ENCODE assay signal across 13 cellular contexts in the genomic region with DNA sequence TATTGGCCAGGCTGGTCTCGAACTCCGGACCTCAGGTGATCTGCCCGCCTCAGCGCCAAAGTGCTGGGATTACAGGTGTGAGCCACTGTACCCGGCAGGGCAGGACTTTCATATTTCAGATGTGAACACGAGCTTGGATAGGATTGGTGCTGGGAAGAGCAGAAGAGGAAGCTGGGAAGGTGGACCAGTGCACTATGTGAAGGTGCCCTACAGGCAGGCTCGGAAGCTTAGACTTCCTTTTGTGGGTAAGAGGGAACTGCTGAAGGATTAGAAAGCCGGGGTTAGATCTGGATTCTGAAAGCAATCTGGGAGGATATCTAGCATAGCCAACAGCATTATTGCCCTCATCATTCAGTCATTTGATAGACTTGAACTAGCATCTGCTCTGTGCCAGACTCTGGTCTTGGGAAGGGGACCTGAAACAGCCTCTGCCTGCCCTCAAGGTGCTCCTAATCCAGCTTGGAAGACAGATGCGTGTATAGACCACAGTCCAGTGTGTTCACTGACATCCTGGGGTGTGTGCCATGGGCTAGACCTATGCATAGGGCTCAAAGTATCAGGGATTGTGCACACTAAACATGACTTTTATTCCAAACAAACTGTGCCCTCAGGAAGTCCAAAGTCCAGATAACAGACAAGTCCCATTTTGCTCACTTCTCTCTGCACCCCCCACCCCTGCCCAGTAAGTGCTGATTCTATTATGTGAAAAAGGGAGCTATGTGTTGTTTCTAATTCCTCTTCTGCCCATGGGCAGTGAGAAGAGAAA. TPM values are rescaled to one million over a fixed set of nuclear protein-coding genes. Genes with fewer than 3 reads are reported as not detected.
DNase-seq lines count a peak whose midpoint lies in the region; ATAC-seq, FAIRE-seq and TF ChIP-seq lines count a peak whose summit lies in the region.
"Had no signal": no experiment of that assay in that cellular context is flagged by ENCODE, and none has a peak within 500 bp of the region (broad histone marks: within the 10 kb centered on the region; RNA-seq: fewer than 3 reads in every experiment).

No MANE protein-coding gene starts in this region.

- H3K27ac Mint-ChIP-seq in chondrocyte (ENCODE audit: unreplicated experiment) = no peak overlapping the region

- ATAC-seq in activated T-cell treated with anti-CD3 and anti-CD28 coated beads, Interleukin-2, amount 50 U/mL, for 4 hours = no peak
- no peak for ATAC-seq in GM18505 (IDR thresholded peaks at IDR 0.05; ENCODE audit: unreplicated experiment)

- H3K4me1 Mint-ChIP-seq in activated T-cell treated with anti-CD3 and anti-CD28 coated beads, Interleukin-2, amount 50 U/mL, for 4 hours (ENCODE audit: low read depth) = peaks cover 25% of the 10 kb centered on the region
- peaks cover 20% of the 10 kb centered on the region for H3K4me1 Mint-ChIP-seq in chondrocyte (ENCODE audit: low read depth)

- no peak for DNase-seq in activated T-cell treated with anti-CD3 and anti-CD28 coated beads, Interleukin-2, amount 50 U/mL, for 4 hours
- no peak for DNase-seq in activated T-cell treated with anti-CD3 and anti-CD28 coated beads, Interleukin-2, amount 50 U/mL, for 1 hour
- DNase-seq in OCI-M1 (lab: John Stamatoyannopoulos, UW) = peak; percentile 14
- DNase-seq in chondrocyte (ENCODE audit: low spot score) = no peak
- peak; percentile 52 for DNase-seq in small intestine
- no peak for DNase-seq in RCC 7860 (ENCODE audit: low spot score)
- no peak for DNase-seq in DMS153 treated with DMSO at 0.1 percent for 48 hours (lab: John Stamatoyannopoulos, UW; ENCODE audit: unreplicated experiment)
- DNase-seq: heart right ventricle; stimulated activated CD4-positive, alpha-beta T cell treated with anti-CD3 and anti-CD28 coated beads, Interleukin-1b, Interleukin-23, amount 100 ng/mL, for 48 hours had no signal

- no peaks in the 10 kb centered on the region for H3K27me3 Mint-ChIP-seq in activated T-cell treated with anti-CD3 and anti-CD28 coated beads, Interleukin-2, amount 50 U/mL, for 4 hours (ENCODE audit: low read depth)
- no peaks in the 10 kb centered on the region for H3K27me3 Mint-ChIP-seq in chondrocyte (ENCODE audit: low read depth)

- H3K9me3 ChIP-seq in small intestine (ENCODE audit: control insufficient read depth, low read depth) = no peaks in the 10 kb centered on the region
- H3K9me3 ChIP-seq: heart right ventricle had no signal

- FAIRE-seq in small intestine (lab: Jason Lieb, UNC) (no peak), RCC 7860 (lab: Jason Lieb, UNC) (no peak)
- FAIRE-seq: bronchial epithelial cell had no signal

- no peak overlapping the region for H3K27ac ChIP-seq in small intestine (ENCODE audit: low read depth in 1 of 2, low read length in 1 of 2)

- TF ChIP-seq CTCF in chondrocyte (IDR thresholded peaks at IDR 0.05) = no peak

- H3K4me3 ChIP-seq in small intestine (ENCODE audit: low read depth in 1 of 2, low read length in 2 of 2) = no peak overlapping the region
- H3K4me3 ChIP-seq: lung had no signal

- H3K4me1 ChIP-seq in small intestine (ENCODE audit: control insufficient read depth in 2 of 2, insufficient read depth in 1 of 2, low read depth in 1 of 2, low read length in 1 of 2) = peaks cover 0 to 2% of the 10 kb centered on the region in 2 donors

- no peaks in the 10 kb centered on the region for H3K36me3 ChIP-seq in small intestine (ENCODE audit: control insufficient read depth in 2 of 2, insufficient read depth in 2 of 2, low read length in 2 of 2)

- peak overlapping the region; percentile 68 for H3K4me3 Mint-ChIP-seq in activated T-cell treated with anti-CD3 and anti-CD28 coated beads, Interleukin-2, amount 50 U/mL, for 4 hours
- H3K4me3 Mint-ChIP-seq in chondrocyte (ENCODE audit: unreplicated experiment) = peak overlapping the region; percentile 44

- WGBS in small intestine, 3 donors = 83 to 91% (median 87%) methylated on average over 9 of the region's 9 CpGs

- H3K36me3 Mint-ChIP-seq in activated T-cell treated with anti-CD3 and anti-CD28 coated beads, Interleukin-2, amount 50 U/mL, for 4 hours (ENCODE audit: insufficient read depth) = peaks cover 4% of the 10 kb centered on the region
- H3K36me3 Mint-ChIP-seq in chondrocyte (ENCODE audit: low read depth) = peaks cover 2% of the 10 kb centered on the region

- H3K9me3 Mint-ChIP-seq in activated T-cell treated with anti-CD3 and anti-CD28 coated beads, Interleukin-2, amount 50 U/mL, for 4 hours = no peaks in the 10 kb centered on the region
- no peaks in the 10 kb centered on the region for H3K9me3 Mint-ChIP-seq in chondrocyte (ENCODE audit: low read depth)

- no peak for TF ChIP-seq POLR2A in GM18505 (IDR thresholded peaks at IDR 0.05; ENCODE audit: borderline replicate concordance, extremely low read depth, insufficient read depth, insufficient read length)

- no peaks in the 10 kb centered on the region for H3K27me3 ChIP-seq in small intestine (ENCODE audit: control insufficient read depth in 2 of 2, insufficient read depth in 2 of 2, low read length in 2 of 2)
- H3K27me3 ChIP-seq: heart right ventricle had no signal

RNA-seq across cellular contexts. Expression of a gene that starts 0.6 kb away (rescaled TPM):
- under 1 TPM in 2 of 3 donors, not detected in 1; 0.51 to 0.53 TPM for total RNA-seq in activated T-cell treated with anti-CD3 and anti-CD28 coated beads, Interleukin-2, amount 50 U/mL, for 4 hours
- not detected in 3 replicates for total RNA-seq in chondrocyte
- polyA plus RNA-seq in small intestine = under 1 TPM in 1 of 3 donors, not detected in 2; 0.07 TPM
- total RNA-seq: bronchial epithelial cell; heart right ventricle; lung; T-helper 1 cell treated with Interleukin-12 subunit alpha and Interleukin-12 subunit beta and Interleukin-4 antibody, amounts not matched to agents 30 ng/mL and 1 ng/mL, for 36 hours had no signal

RNA-seq across cellular contexts. Expression of a gene that starts 18.6 kb away (rescaled TPM):
- 100 to 1,000 TPM; 630 to 693 (median 634) TPM for total RNA-seq in activated T-cell treated with anti-CD3 and anti-CD28 coated beads, Interleukin-2, amount 50 U/mL, for 4 hours
- 695 to 849 TPM (median 699 TPM) in 3 replicates for total RNA-seq in chondrocyte
- polyA plus RNA-seq in small intestine = 100 to 1,000 TPM in 2 of 3 donors, 10 to 100 TPM in 1; 89.2 to 266 (median 112) TPM

RNA-seq across cellular contexts. Expression of a gene that starts 52.4 kb away (rescaled TPM):
- total RNA-seq in activated T-cell treated with anti-CD3 and anti-CD28 coated beads, Interleukin-2, amount 50 U/mL, for 4 hours = 10 to 100 TPM; 24.5 to 27.5 (median 26.9) TPM
- total RNA-seq in chondrocyte = 29.3 to 29.9 TPM (median 29.9 TPM) in 3 replicates
- polyA plus RNA-seq in small intestine = 10 to 100 TPM in 1 of 3 donors, 1 to 10 TPM in 2; 6.2 to 13.6 (median 8.3) TPM

RNA-seq across cellular contexts. Expression of a gene that starts 56.7 kb away (rescaled TPM):
- 1,000 to 10,000 TPM; 1,008 to 1,029 (median 1,012) TPM for total RNA-seq in activated T-cell treated with anti-CD3 and anti-CD28 coated beads, Interleukin-2, amount 50 U/mL, for 4 hours
- 341 to 426 TPM (median 348 TPM) in 3 replicates for total RNA-seq in chondrocyte
- 100 to 1,000 TPM in 2 of 3 donors, 10 to 100 TPM in 1; 97.5 to 190 (median 176) TPM for polyA plus RNA-seq in small intestine

Comparison
In these comparisons a context has a peak if more than half of its experiments do, and no peak if none do; other contexts are left out.
1. DNase-seq: peak in OCI-M1 (single experiment) and small intestine (single experiment); none in activated T-cell treated with anti-CD3 and anti-CD28 coated beads, Interleukin-2, amount 50 U/mL, for 4 hours (single experiment), activated T-cell treated with anti-CD3 and anti-CD28 coated beads, Interleukin-2, amount 50 U/mL, for 1 hour (single experiment), chondrocyte (single experiment), RCC 7860 (single experiment) and DMS153 treated with DMSO at 0.1 percent for 48 hours (single experiment).